Comparison of ENCODE assay signal across 9 cellular contexts in genomic region chr1:1407957-1408318, GRCh38. TPM values are rescaled to one million over a fixed set of nuclear protein-coding genes. Genes with fewer than 3 reads are reported as not detected.
DNase-seq lines count a peak whose midpoint lies in the region; ATAC-seq, FAIRE-seq and TF ChIP-seq lines count a peak whose summit lies in the region.
"Had no signal": no experiment of that assay in that cellular context is flagged by ENCODE, and none has a peak within 500 bp of the region (broad histone marks: within the 10 kb centered on the region; RNA-seq: fewer than 3 reads in every experiment).

No MANE protein-coding gene starts in this region.

- no peak; a peak in 1 of 4 replicates for TF ChIP-seq RAD21 in K562 (CRISPR knock-in tag; conservative IDR thresholded peaks at IDR 0.05 in 1 of 2, IDR thresholded peaks at IDR 0.05 in 1 of 2)

- FAIRE-seq in K562 (lab: Jason Lieb, UNC) (no peak), GM12892 (lab: Jason Lieb, UNC) (no peak)

- TF ChIP-seq CTCF in cardiac muscle cell (IDR thresholded peaks at IDR 0.05; ENCODE audit: low read depth, low read length) (peak; percentile 1), K562 (IDR thresholded peaks at IDR 0.05 in 2 of 3, conservative IDR thresholded peaks at IDR 0.05 in 1 of 3; ENCODE audit: insufficient read depth in 2 of 3, low read depth in 1 of 3, low read length in 3 of 3) (no peak), uterus (IDR thresholded peaks at IDR 0.05) (no peak)

- no peaks in the 10 kb centered on the region for H3K9me3 ChIP-seq in cardiac muscle cell (ENCODE audit: low read depth)
- H3K9me3 ChIP-seq in K562 (replicated peaks; ENCODE audit: control insufficient read depth, insufficient read depth, low read depth, low read length): peaks cover 7% of the 10 kb centered on the region
- H3K9me3 ChIP-seq in mesenchymal stem cell (ENCODE audit: control insufficient read depth, low read length): no peaks in the 10 kb centered on the region
- no peaks in the 10 kb centered on the region for H3K9me3 ChIP-seq in uterus

- no peaks in the 10 kb centered on the region for H4K20me1 ChIP-seq in K562 (replicated peaks; ENCODE audit: control insufficient read depth, insufficient read depth, low read length)

- H3K4me3 ChIP-seq in cardiac muscle cell (peak overlapping the region; percentile 72), K562 (peak overlapping the region; percentile 100), mesenchymal stem cell (ENCODE audit: insufficient read depth in 1 of 2, low read depth in 1 of 2, low read length in 2 of 2) (peak overlapping the region; percentile 91 to 95), uterus (peak overlapping the region; percentile 84 to 88)

- WGBS in K562 (ENCODE audit: insufficient coverage, low coverage, missing lambda C conversion rate): 7% methylated on average over 13 of the region's 13 CpGs
- 24% methylated on average over 11 of the region's 13 CpGs for WGBS in mesenchymal stem cell

- peak overlapping the region; percentile 84 for H3K27ac ChIP-seq in cardiac muscle cell
- H3K27ac ChIP-seq in K562 (ENCODE audit: extremely low read depth, low read depth, low read length): peak overlapping the region; percentile 89
- H3K27ac ChIP-seq in mesenchymal stem cell (ENCODE audit: low read length, poor library complexity, severe bottlenecking): peak overlapping the region; percentile 15
- peak overlapping the region in 1 of 2 donors; percentile 82 for H3K27ac ChIP-seq in uterus

- peaks cover 56% of the 10 kb centered on the region for H3K79me2 ChIP-seq in K562 (ENCODE audit: control insufficient read depth, insufficient read depth, low read length)

- H2BK12ac ChIP-seq in mesenchymal stem cell (ENCODE audit: low read length in 2 of 2): no peak overlapping the region

- H2AK5ac ChIP-seq in mesenchymal stem cell (ENCODE audit: low read length, severe bottlenecking): no peak overlapping the region

- CTCF ChIA-PET in K562 (lab: Yijun Ruan, JAX; ENCODE audit: low intra/inter-chr PET ratio): no interaction called here

- H3K4ac ChIP-seq in mesenchymal stem cell (ENCODE audit: low read depth in 1 of 2, low read length in 2 of 2): peak overlapping the region; percentile 63 to 96

- no peak for TF ChIP-seq POLR2A in K562 (conservative IDR thresholded peaks at IDR 0.05)
- no peak for TF ChIP-seq POLR2A in uterus (IDR thresholded peaks at IDR 0.05)
- TF ChIP-seq POLR2A in GM12892 (IDR thresholded peaks at IDR 0.05; ENCODE audit: low read depth, low read length): no peak

- H4K91ac ChIP-seq in mesenchymal stem cell (ENCODE audit: low read length): no peak overlapping the region

- H3K9me1 ChIP-seq in K562 (ENCODE audit: control insufficient read depth, insufficient read depth, low read length): no peaks in the 10 kb centered on the region

- no peak overlapping the region for H2BK15ac ChIP-seq in mesenchymal stem cell (ENCODE audit: low read depth, poor library complexity, severe bottlenecking)

- peaks cover 13% of the 10 kb centered on the region for H3K79me1 ChIP-seq in mesenchymal stem cell (replicated peaks; ENCODE audit: low read length, poor library complexity, severe bottlenecking)

- H2BK5ac ChIP-seq in mesenchymal stem cell (ENCODE audit: low read depth, low read length, poor library complexity, severe bottlenecking): no peak overlapping the region

- H3K4me2 ChIP-seq in K562 (ENCODE audit: insufficient read depth, low read length): peak overlapping the region; percentile 98
- H3K4me2 ChIP-seq in mesenchymal stem cell (ENCODE audit: low read length, poor library complexity, severe bottlenecking): peak overlapping the region; percentile 23

- H3K14ac ChIP-seq in mesenchymal stem cell (ENCODE audit: low read length in 2 of 2): no peak overlapping the region

- peak overlapping the region; percentile 52 for H4K8ac ChIP-seq in mesenchymal stem cell (ENCODE audit: low read length)

- peak overlapping the region; percentile 99 to 100 for H3K9ac ChIP-seq in K562 (ENCODE audit: insufficient read depth in 1 of 2, low read depth in 2 of 2, low read length in 2 of 2)
- H3K9ac ChIP-seq in mesenchymal stem cell (ENCODE audit: low read length): peak overlapping the region; percentile 94

- H3K36me3 ChIP-seq in cardiac muscle cell: peaks cover 16% of the 10 kb centered on the region
- H3K36me3 ChIP-seq in K562 (ENCODE audit: control insufficient read depth, insufficient read depth, low read length): peaks cover 50% of the 10 kb centered on the region
- H3K36me3 ChIP-seq in mesenchymal stem cell (ENCODE audit: control insufficient read depth in 1 of 2, insufficient read depth in 2 of 2, low read depth in 1 of 2, low read length in 2 of 2): peaks cover 26 to 31% of the 10 kb centered on the region in 2 experiments
- H3K36me3 ChIP-seq in uterus: no peaks in the 10 kb centered on the region

- peaks cover 11% of the 10 kb centered on the region for H3K4me1 ChIP-seq in cardiac muscle cell (ENCODE audit: low read depth)
- H3K4me1 ChIP-seq in K562 (replicated peaks in 1 of 2; ENCODE audit: control insufficient read depth in 2 of 2, insufficient read depth in 2 of 2, low read length in 2 of 2): peaks cover 14 to 44% of the 10 kb centered on the region in 2 experiments
- H3K4me1 ChIP-seq in mesenchymal stem cell (ENCODE audit: control insufficient read depth, insufficient read depth, low read depth, low read length): peaks cover 15% of the 10 kb centered on the region
- peaks cover 7 to 19% of the 10 kb centered on the region in 2 donors for H3K4me1 ChIP-seq in uterus

- no peak for ATAC-seq in K562
- ATAC-seq in HG02840 (IDR thresholded peaks at IDR 0.05; ENCODE audit: low FRiP score, unreplicated experiment): no peak

- no peak overlapping the region for H3K18ac ChIP-seq in mesenchymal stem cell (ENCODE audit: low read depth in 1 of 2, low read length in 2 of 2)

- DNase-seq in cardiac muscle cell (ENCODE audit: low read depth in 1 of 2, low spot score in 1 of 2) (no peak), cardiac septum (ENCODE audit: low spot score) (no peak), K562 (ENCODE audit: extremely low read depth in 1 of 4, low spot score in 3 of 4) (peak in 1 of 4 experiments; percentile 46), mesenchymal stem cell (no peak), uterus (no peak), GM12892 (ENCODE audit: insufficient read length) (no peak), CD1c-positive myeloid dendritic cell (ENCODE audit: extremely low spot score) (no peak)
- DNase-seq: kidney glomerular epithelial cell had no signal

- no peak for TF ChIP-seq EP300 in K562 (IDR thresholded peaks at IDR 0.05; ENCODE audit: low read length)

- H2AFZ ChIP-seq in K562 (ENCODE audit: low read depth, low read length) (no peak overlapping the region), mesenchymal stem cell (ENCODE audit: low read depth, low read length) (no peak overlapping the region)

- in situ Hi-C loops in K562 (cut with MboI): no loop called here

- H3K27me3 ChIP-seq in cardiac muscle cell (no peaks in the 10 kb centered on the region), K562 (ENCODE audit: control insufficient read depth in 2 of 2, insufficient read depth in 2 of 2, low read length in 2 of 2) (no peaks in the 10 kb centered on the region), mesenchymal stem cell (ENCODE audit: control insufficient read depth in 1 of 2, insufficient read depth in 1 of 2, low read length in 2 of 2) (no peaks in the 10 kb centered on the region), uterus (no peaks in the 10 kb centered on the region)

- POLR2A ChIA-PET in K562 (lab: Yijun Ruan, JAX): interaction anchor here (0.6 to 3.6 kb wide), 15 partner anchors 9 to 384 kb away, joined by 3 to 26 read pairs (median 5); partner anchors contain the start of genes ANKRD65, AURKAIP1, CCNL2 and MIB2

- H2BK120ac ChIP-seq in mesenchymal stem cell (ENCODE audit: low read depth, low read length): no peak overlapping the region

- no peak overlapping the region for H3K23ac ChIP-seq in mesenchymal stem cell (ENCODE audit: low read length in 2 of 2)

- no TSS peak for BruUV-seq in K562 (replicated peaks; lab: Mats Ljungman, UMichigan)

- intact Hi-C loops in cardiac septum (cut with DNase I): loop anchor here (1.0 to 2.0 kb wide), 2 partner anchors 9 to 33 kb away; partner anchors contain the start of genes AURKAIP1 and CCNL2
- intact Hi-C loops in K562 (cut with micrococcal nuclease): loop anchor here (1.0 to 2.0 kb wide), 2 partner anchors 33 to 62 kb away; no protein-coding TSS in a partner anchor
- intact Hi-C loops in uterus (cut with DNase I; ENCODE audit: low total_unique reads): no loop called here

RNA-seq across cellular contexts. Expression of gene MRPL20, which starts 0.8 kb away (rescaled TPM):
- total RNA-seq in cardiac muscle cell (97.6 and 168 TPM in 2 replicates), cardiac septum (127 TPM), K562 (2014; rRNA removed) (352 and 355 TPM in 2 replicates), K562 (2014; rRNA removed; fragmentation: Illumina TruSeq; extraction: Trizol) (208 and 222 TPM in 2 replicates), K562 (2015; rRNA removed; fragmentation: Illumina TruSeq; extraction: Trizol) (205 and 216 TPM in 2 replicates), K562 (2021) (224 and 229 TPM in 2 replicates), uterus (100 to 1,000 TPM in 1 of 4 donors, 10 to 100 TPM in 3; 34.3 to 114 (median 65.1) TPM)
- polyA plus RNA-seq in cardiac muscle cell (204 and 255 TPM in 2 replicates), K562 (2011; rRNA removed) (144 and 187 TPM in 2 replicates), K562 (2014; fragmentation: Illumina TruSeq; extraction: Trizol) (180 and 264 TPM in 2 replicates), K562 (2014; fragmentation: Nextera tagmentation; extraction: Ambion mirVana) (100 to 1,000 TPM; 570 to 671 TPM), K562 (2014; rRNA removed) (420 and 491 TPM in 2 replicates)
- 98.1 and 170 TPM in 2 replicates for total RNA-seq in K562 (2011; cell fraction: chromatin; rRNA removed; ENCODE audit: low replicate concordance)
- 136 and 139 TPM in 2 replicates for total RNA-seq in K562 (2011; cell fraction: nucleolus; rRNA removed)
- 122 and 137 TPM in 2 replicates for total RNA-seq in K562 (2011; cell fraction: nucleoplasm; rRNA removed)
- polyA plus RNA-seq in K562 (2011; cell fraction: cytosol; rRNA removed): 164 and 188 TPM in 2 replicates
- 104 and 152 TPM in 2 replicates for polyA plus RNA-seq in K562 (2011; cell fraction: nucleus; rRNA removed)
- polyA plus RNA-seq in K562 (2012): 195 and 375 TPM in 2 replicates
- 121 and 163 TPM in 2 replicates for polyA minus RNA-seq in K562 (2011; rRNA and poly(A)+ RNA removed)
- polyA minus RNA-seq in K562 (2011; cell fraction: cytosol; rRNA and poly(A)+ RNA removed): 99.9 and 107 TPM in 2 replicates
- polyA minus RNA-seq in K562 (2011; cell fraction: nucleus; rRNA and poly(A)+ RNA removed): 44.2 and 57.5 TPM in 2 replicates
- polyA plus RNA-seq in mesenchymal stem cell (2013, experiment 1 of 2): 152 TPM
- 152 TPM for polyA plus RNA-seq in mesenchymal stem cell (2013, experiment 2 of 2)
- polyA plus RNA-seq in GM12892 (2012; ENCODE audit: missing spikeins): 172 TPM

RNA-seq across cellular contexts. Expression of gene CCNL2, which starts 8.8 kb away (rescaled TPM):
- total RNA-seq in cardiac muscle cell (183 and 230 TPM in 2 replicates), cardiac septum (78.6 TPM), K562 (2014; rRNA removed) (147 and 176 TPM in 2 replicates), K562 (2014; rRNA removed; fragmentation: Illumina TruSeq; extraction: Trizol) (65.1 and 66.7 TPM in 2 replicates), K562 (2015; rRNA removed; fragmentation: Illumina TruSeq; extraction: Trizol) (91.0 and 94.5 TPM in 2 replicates), K562 (2021) (141 and 167 TPM in 2 replicates), uterus (100 to 1,000 TPM; 207 to 351 (median 281) TPM)
- polyA plus RNA-seq in cardiac muscle cell (283 and 301 TPM in 2 replicates), K562 (2011; rRNA removed) (236 and 265 TPM in 2 replicates), K562 (2014; fragmentation: Illumina TruSeq; extraction: Trizol) (81.0 and 89.7 TPM in 2 replicates), K562 (2014; fragmentation: Nextera tagmentation; extraction: Ambion mirVana) (1 to 10 TPM; 2.8 to 5.6 TPM), K562 (2014; rRNA removed) (245 and 287 TPM in 2 replicates)
- total RNA-seq in K562 (2011; cell fraction: chromatin; rRNA removed; ENCODE audit: low replicate concordance): 996 and 1,265 TPM in 2 replicates
- 508 and 525 TPM in 2 replicates for total RNA-seq in K562 (2011; cell fraction: nucleolus; rRNA removed)
- 788 and 831 TPM in 2 replicates for total RNA-seq in K562 (2011; cell fraction: nucleoplasm; rRNA removed)
- polyA plus RNA-seq in K562 (2011; cell fraction: cytosol; rRNA removed): 71.9 and 133 TPM in 2 replicates
- 2,539 and 2,548 TPM in 2 replicates for polyA plus RNA-seq in K562 (2011; cell fraction: nucleus; rRNA removed)
- polyA plus RNA-seq in K562 (2012): 104 and 250 TPM in 2 replicates
- polyA minus RNA-seq in K562 (2011; rRNA and poly(A)+ RNA removed): 70.2 and 76.2 TPM in 2 replicates
- polyA minus RNA-seq in K562 (2011; cell fraction: cytosol; rRNA and poly(A)+ RNA removed): 31.4 and 45.0 TPM in 2 replicates
- polyA minus RNA-seq in K562 (2011; cell fraction: nucleus; rRNA and poly(A)+ RNA removed): 260 and 342 TPM in 2 replicates
- 107 TPM for polyA plus RNA-seq in mesenchymal stem cell (2013, experiment 1 of 2)
- 105 TPM for polyA plus RNA-seq in mesenchymal stem cell (2013, experiment 2 of 2)
- 60.5 TPM for polyA plus RNA-seq in GM12892 (2012; ENCODE audit: missing spikeins)

RNA-seq across cellular contexts. Expression of gene ANKRD65, which starts 13.1 kb away (rescaled TPM):
- 0.49 and 0.60 TPM in 2 replicates for total RNA-seq in cardiac muscle cell
- 0.32 and 2.0 TPM in 2 replicates for polyA plus RNA-seq in cardiac muscle cell
- total RNA-seq in cardiac septum: 1.8 TPM
- total RNA-seq in K562 (2011; cell fraction: chromatin; rRNA removed; ENCODE audit: low replicate concordance): not detected in 2 replicates
- total RNA-seq in K562 (2011; cell fraction: nucleolus; rRNA removed): not detected in 2 replicates
- 0.37 TPM in 1 of 2 replicates, not detected in the other for total RNA-seq in K562 (2011; cell fraction: nucleoplasm; rRNA removed)
- total RNA-seq in K562 (2014; rRNA removed): not detected in 2 replicates
- total RNA-seq in K562 (2014; rRNA removed; fragmentation: Illumina TruSeq; extraction: Trizol): not detected in 2 replicates
- total RNA-seq in K562 (2015; rRNA removed; fragmentation: Illumina TruSeq; extraction: Trizol): not detected in 2 replicates
- not detected in 2 replicates for total RNA-seq in K562 (2021)
- polyA plus RNA-seq in K562 (2011; rRNA removed): not detected in 2 replicates
- polyA plus RNA-seq in K562 (2011; cell fraction: cytosol; rRNA removed): not detected in 2 replicates
- not detected in 2 replicates for polyA plus RNA-seq in K562 (2011; cell fraction: nucleus; rRNA removed)
- polyA plus RNA-seq in K562 (2012): 0.11 TPM in 1 of 2 replicates, not detected in the other
- polyA plus RNA-seq in K562 (2014; fragmentation: Illumina TruSeq; extraction: Trizol): not detected in 2 replicates
- not detected for polyA plus RNA-seq in K562 (2014; fragmentation: Nextera tagmentation; extraction: Ambion mirVana)
- polyA plus RNA-seq in K562 (2014; rRNA removed): not detected in 2 replicates
- polyA minus RNA-seq in K562 (2011; rRNA and poly(A)+ RNA removed): not detected in 2 replicates
- polyA minus RNA-seq in K562 (2011; cell fraction: cytosol; rRNA and poly(A)+ RNA removed): not detected in 2 replicates
- polyA minus RNA-seq in K562 (2011; cell fraction: nucleus; rRNA and poly(A)+ RNA removed): not detected in 2 replicates
- polyA plus RNA-seq in mesenchymal stem cell (2013, experiment 1 of 2): 0.14 TPM
- polyA plus RNA-seq in mesenchymal stem cell (2013, experiment 2 of 2): 0.18 TPM
- 10 to 100 TPM in 2 of 4 donors, 1 to 10 TPM in 2; 1.3 to 20.0 (median 6.7) TPM for total RNA-seq in uterus
- 0.47 TPM for polyA plus RNA-seq in GM12892 (2012; ENCODE audit: missing spikeins)

RNA-seq across cellular contexts. Expression of gene VWA1, which starts 27.6 kb away (rescaled TPM):
- 31.5 and 40.4 TPM in 2 replicates for total RNA-seq in cardiac muscle cell
- polyA plus RNA-seq in cardiac muscle cell: 31.5 and 48.1 TPM in 2 replicates
- total RNA-seq in cardiac septum: 35.3 TPM
- 0.76 and 5.5 TPM in 2 replicates for total RNA-seq in K562 (2011; cell fraction: chromatin; rRNA removed; ENCODE audit: low replicate concordance)
- total RNA-seq in K562 (2011; cell fraction: nucleolus; rRNA removed): 5.1 and 7.2 TPM in 2 replicates
- total RNA-seq in K562 (2011; cell fraction: nucleoplasm; rRNA removed): 1.9 and 3.4 TPM in 2 replicates
- total RNA-seq in K562 (2014; rRNA removed): 4.0 and 4.6 TPM in 2 replicates
- 0.03 and 0.04 TPM in 2 replicates for total RNA-seq in K562 (2014; rRNA removed; fragmentation: Illumina TruSeq; extraction: Trizol)
- 0.98 and 1.2 TPM in 2 replicates for total RNA-seq in K562 (2015; rRNA removed; fragmentation: Illumina TruSeq; extraction: Trizol)
- total RNA-seq in K562 (2021): 6.4 and 7.1 TPM in 2 replicates
- polyA plus RNA-seq in K562 (2011; rRNA removed): 0.85 and 1.6 TPM in 2 replicates
- 1.3 and 7.5 TPM in 2 replicates for polyA plus RNA-seq in K562 (2011; cell fraction: cytosol; rRNA removed)
- polyA plus RNA-seq in K562 (2011; cell fraction: nucleus; rRNA removed): 3.0 and 6.5 TPM in 2 replicates
- 3.8 and 6.1 TPM in 2 replicates for polyA plus RNA-seq in K562 (2012)
- polyA plus RNA-seq in K562 (2014; fragmentation: Illumina TruSeq; extraction: Trizol): 0.16 and 0.84 TPM in 2 replicates
- under 1 TPM; 0.01 to 0.06 TPM for polyA plus RNA-seq in K562 (2014; fragmentation: Nextera tagmentation; extraction: Ambion mirVana)
- 2.6 and 3.0 TPM in 2 replicates for polyA plus RNA-seq in K562 (2014; rRNA removed)
- 0.42 and 0.69 TPM in 2 replicates for polyA minus RNA-seq in K562 (2011; rRNA and poly(A)+ RNA removed)
- 2.0 and 2.4 TPM in 2 replicates for polyA minus RNA-seq in K562 (2011; cell fraction: cytosol; rRNA and poly(A)+ RNA removed)
- 2.7 and 4.3 TPM in 2 replicates for polyA minus RNA-seq in K562 (2011; cell fraction: nucleus; rRNA and poly(A)+ RNA removed)
- 7.3 TPM for polyA plus RNA-seq in mesenchymal stem cell (2013, experiment 1 of 2)
- 7.5 TPM for polyA plus RNA-seq in mesenchymal stem cell (2013, experiment 2 of 2)
- 10 to 100 TPM; 15.6 to 67.1 (median 47.1) TPM for total RNA-seq in uterus
- polyA plus RNA-seq in GM12892 (2012; ENCODE audit: missing spikeins): 0.47 TPM

RNA-seq across cellular contexts. Expression of gene AURKAIP1, which starts 32.9 kb away (rescaled TPM):
- total RNA-seq in cardiac muscle cell: 235 and 301 TPM in 2 replicates
- 252 and 305 TPM in 2 replicates for polyA plus RNA-seq in cardiac muscle cell
- total RNA-seq in cardiac septum: 174 TPM
- total RNA-seq in K562 (2011; cell fraction: chromatin; rRNA removed; ENCODE audit: low replicate concordance): 23.0 and 76.1 TPM in 2 replicates
- total RNA-seq in K562 (2011; cell fraction: nucleolus; rRNA removed): 97.2 and 110 TPM in 2 replicates
- total RNA-seq in K562 (2011; cell fraction: nucleoplasm; rRNA removed): 49.6 and 53.2 TPM in 2 replicates
- 478 and 554 TPM in 2 replicates for total RNA-seq in K562 (2014; rRNA removed)
- 19.4 and 34.6 TPM in 2 replicates for total RNA-seq in K562 (2014; rRNA removed; fragmentation: Illumina TruSeq; extraction: Trizol)
- 113 and 115 TPM in 2 replicates for total RNA-seq in K562 (2015; rRNA removed; fragmentation: Illumina TruSeq; extraction: Trizol)
- 346 and 388 TPM in 2 replicates for total RNA-seq in K562 (2021)
- 92.0 and 96.0 TPM in 2 replicates for polyA plus RNA-seq in K562 (2011; rRNA removed)
- polyA plus RNA-seq in K562 (2011; cell fraction: cytosol; rRNA removed): 83.3 and 266 TPM in 2 replicates
- polyA plus RNA-seq in K562 (2011; cell fraction: nucleus; rRNA removed): 80.6 and 118 TPM in 2 replicates
- 196 and 204 TPM in 2 replicates for polyA plus RNA-seq in K562 (2012)
- polyA plus RNA-seq in K562 (2014; fragmentation: Illumina TruSeq; extraction: Trizol): 66.4 and 151 TPM in 2 replicates
- polyA plus RNA-seq in K562 (2014; fragmentation: Nextera tagmentation; extraction: Ambion mirVana): 10 to 100 TPM in 1 of 2 experiments, 1 to 10 TPM in 1; 7.8 to 32.9 TPM
- polyA plus RNA-seq in K562 (2014; rRNA removed): 385 and 391 TPM in 2 replicates
- polyA minus RNA-seq in K562 (2011; rRNA and poly(A)+ RNA removed): 16.0 and 24.9 TPM in 2 replicates
- polyA minus RNA-seq in K562 (2011; cell fraction: cytosol; rRNA and poly(A)+ RNA removed): 55.8 and 62.3 TPM in 2 replicates
- 24.6 and 29.9 TPM in 2 replicates for polyA minus RNA-seq in K562 (2011; cell fraction: nucleus; rRNA and poly(A)+ RNA removed)
- 79.5 TPM for polyA plus RNA-seq in mesenchymal stem cell (2013, experiment 1 of 2)
- 83.6 TPM for polyA plus RNA-seq in mesenchymal stem cell (2013, experiment 2 of 2)
- total RNA-seq in uterus: 10 to 100 TPM; 13.2 to 75.8 (median 31.1) TPM
- 56.2 TPM for polyA plus RNA-seq in GM12892 (2012; ENCODE audit: missing spikeins)
